In genomic region chr5:179869641-179870402, GRCh38 we compare ENCODE assay signal across 23 cellular contexts. TPM values are rescaled to one million over a fixed set of nuclear protein-coding genes. Genes with fewer than 3 reads are reported as not detected.
A peak's percentile ranks its signal among the peaks of the same experiment; 100 is the strongest.
DNase-seq lines count a peak whose midpoint lies in the region; ATAC-seq and TF ChIP-seq lines count a peak whose summit lies in the region.
"Had no signal": no experiment of that assay in that cellular context is flagged by ENCODE, and none has a peak within 500 bp of the region (broad histone marks: within the 10 kb centered on the region; RNA-seq: fewer than 3 reads in every experiment).

No MANE protein-coding gene starts in this region.

- H3K9ac ChIP-seq in endodermal cell (ENCODE audit: extremely low read depth, low read length, poor library complexity, severe bottlenecking): no peak overlapping the region

- H3K36me3 ChIP-seq in GM23338 (ENCODE audit: insufficient read depth) (no peaks in the 10 kb centered on the region), endodermal cell (ENCODE audit: control insufficient read depth, insufficient read depth, low read length) (peaks cover 47% of the 10 kb centered on the region)
- H3K36me3 ChIP-seq: ovary had no signal

- TF ChIP-seq CTCF in CD14-positive monocyte (IDR thresholded peaks at IDR 0.05) (no peak), GM23338 (conservative IDR thresholded peaks at IDR 0.05; ENCODE audit: low read depth in 2 of 2) (peak in 1 of 2 experiments; percentile 50; a peak in 2 of 4 replicates), endodermal cell (conservative IDR thresholded peaks at IDR 0.05) (peak; percentile 13)

- H3K4me2 ChIP-seq in GM23338: no peak overlapping the region

- H3K9me3 ChIP-seq in endodermal cell (ENCODE audit: control insufficient read depth, low read length): no peaks in the 10 kb centered on the region
- H3K9me3 ChIP-seq: gastrocnemius medialis, MG63, ovary, right atrium auricular region, tibial nerve had no signal

- H3K4me3 ChIP-seq in GM23338: no peak overlapping the region
- no peak overlapping the region for H3K4me3 ChIP-seq in endodermal cell (ENCODE audit: low read length)
- H3K4me3 ChIP-seq: gastrocnemius medialis, MG63, ovary, right atrium auricular region, tibial nerve had no signal

- H3K4me1 ChIP-seq in GM23338 (ENCODE audit: insufficient read depth): no peaks in the 10 kb centered on the region
- no peaks in the 10 kb centered on the region for H3K4me1 ChIP-seq in endodermal cell (ENCODE audit: control insufficient read depth, insufficient read depth, low read length)

- H3K27ac ChIP-seq in GM23338 (ENCODE audit: low read depth) (no peak overlapping the region), endodermal cell (ENCODE audit: low read depth, low read length) (peak overlapping the region; percentile 49)
- H3K27ac ChIP-seq: C4-2B, ovary had no signal

- H3K27me3 ChIP-seq in GM23338 (ENCODE audit: insufficient read depth): no peaks in the 10 kb centered on the region
- H3K27me3 ChIP-seq in endodermal cell (ENCODE audit: control insufficient read depth, insufficient read depth, low read length, poor library complexity, severe bottlenecking): no peaks in the 10 kb centered on the region
- H3K27me3 ChIP-seq: gastrocnemius medialis, MG63, ovary, right atrium auricular region, tibial nerve had no signal

- H4K20me1 ChIP-seq in GM23338 (replicated peaks; ENCODE audit: insufficient read depth): no peaks in the 10 kb centered on the region; the same call in 1 of the 2 replicates

- peaks cover 8% of the 10 kb centered on the region for H3K4me1 Mint-ChIP-seq in CD14-positive monocyte
- peaks cover 10% of the 10 kb centered on the region for H3K4me1 Mint-ChIP-seq in GM23338
- peaks cover 5% of the 10 kb centered on the region for H3K4me1 Mint-ChIP-seq in endodermal cell

- H3K4me3 Mint-ChIP-seq in CD14-positive monocyte (no peak overlapping the region), GM23338 (no peak overlapping the region), endodermal cell (no peak overlapping the region)
- H3K4me3 Mint-ChIP-seq: activated CD4-positive, alpha-beta T cell treated with anti-CD3 and anti-CD28 coated beads for 36 hours; activated naive CD4-positive, alpha-beta T cell treated with anti-CD3 and anti-CD28 coated beads, Interleukin-2, amount 50 U/mL, for 24 hours; natural killer cell treated with Interleukin-12 subunit alpha and Interleukin-12 subunit beta and Interleukin-15 and Interleukin-18, amount 100 ng/mL, for 72 hours; T-helper 2 cell treated with Interferon-gamma antibody and Interleukin-4, amounts not matched to agents 5 μg/mL and 100 μg/mL, for 36 hours had no signal

- DNase-seq in CD14-positive monocyte (ENCODE audit: low spot score) (no peak), GM23338 (ENCODE audit: low spot score) (peak; percentile 33), endodermal cell (no peak), retina (peak; percentile 30), NCI-H748 treated with DMSO at 0.1 percent for 48 hours (lab: John Stamatoyannopoulos, UW) (no peak), GDM1 (lab: John Stamatoyannopoulos, UW) (no peak)
- DNase-seq in activated naive CD4-positive, alpha-beta T cell (lab: John Stamatoyannopoulos, UW): no peak
- DNase-seq: amniotic stem cell; DND-41; NCI-H1105; NCI-H1930; NK-92 treated with Interleukin-12 subunit alpha and Interleukin-12 subunit beta, amount 100 ng/mL, for 24 hours had no signal

- H3K27ac Mint-ChIP-seq in CD14-positive monocyte (peak overlapping the region in 4 of 7 donors; percentile 1 to 50 (median 14)), GM23338 (no peak overlapping the region; the same call in 1 of the 2 replicates), endodermal cell (no peak overlapping the region)
- H3K27ac Mint-ChIP-seq: activated CD4-positive, alpha-beta T cell treated with anti-CD3 and anti-CD28 coated beads for 36 hours; activated naive CD4-positive, alpha-beta T cell treated with anti-CD3 and anti-CD28 coated beads, Interleukin-2, amount 50 U/mL, for 24 hours; activated T-helper 2 cell treated with anti-CD3 and anti-CD28 coated beads, Interferon-gamma antibody, Interleukin-2, Interleukin-4, amounts not matched to agents 10 μg/mL and 5 μg/mL and 100 μg/mL, durations not matched to agents 14 hours and 24 hours and 36 hours; natural killer cell treated with Interleukin-12 subunit alpha and Interleukin-12 subunit beta and Interleukin-15 and Interleukin-18, amount 100 ng/mL, for 72 hours; T-helper 2 cell treated with Interferon-gamma antibody and Interleukin-4, amounts not matched to agents 5 μg/mL and 100 μg/mL, for 36 hours had no signal

- ATAC-seq in GM23338: peak; percentile 24
- ATAC-seq: activated CD4-positive, alpha-beta T cell treated with anti-CD3 and anti-CD28 coated beads for 36 hours; natural killer cell treated with Interleukin-12 subunit alpha and Interleukin-12 subunit beta and Interleukin-15 and Interleukin-18, amount 100 ng/mL, for 72 hours had no signal

- intact Hi-C loops in CD14-positive monocyte (cut with micrococcal nuclease): no loop called here

- no peak overlapping the region for H2AFZ ChIP-seq in GM23338

- peaks cover 8% of the 10 kb centered on the region; the same call in 1 of the 2 replicates for H3F3A ChIP-seq in GM23338 (replicated peaks; ENCODE audit: low read depth)

- H3K9me3 Mint-ChIP-seq in CD14-positive monocyte (no peaks in the 10 kb centered on the region), GM23338 (no peaks in the 10 kb centered on the region), endodermal cell (no peaks in the 10 kb centered on the region)
- H3K9me3 Mint-ChIP-seq: activated naive CD4-positive, alpha-beta T cell treated with anti-CD3 and anti-CD28 coated beads, Interleukin-2, amount 50 U/mL, for 24 hours; activated T-helper 2 cell treated with anti-CD3 and anti-CD28 coated beads, Interferon-gamma antibody, Interleukin-2, Interleukin-4, amounts not matched to agents 10 μg/mL and 5 μg/mL and 100 μg/mL, durations not matched to agents 14 hours and 24 hours and 36 hours; natural killer cell treated with Interleukin-12 subunit alpha and Interleukin-12 subunit beta and Interleukin-15 and Interleukin-18, amount 100 ng/mL, for 72 hours; T-helper 2 cell treated with Interferon-gamma antibody and Interleukin-4, amounts not matched to agents 5 μg/mL and 100 μg/mL, for 36 hours had no signal

- H3K27me3 Mint-ChIP-seq in CD14-positive monocyte (ENCODE audit: low read depth in 3 of 3) (peaks cover 0 to 2% (median 0%) of the 10 kb centered on the region in 3 donors), GM23338 (ENCODE audit: insufficient read depth, low read depth, poor library complexity) (peaks cover 5% of the 10 kb centered on the region), endodermal cell (ENCODE audit: insufficient read depth) (no peaks in the 10 kb centered on the region)
- H3K27me3 Mint-ChIP-seq: activated CD4-positive, alpha-beta T cell treated with anti-CD3 and anti-CD28 coated beads for 36 hours; activated naive CD4-positive, alpha-beta T cell treated with anti-CD3 and anti-CD28 coated beads, Interleukin-2, amount 50 U/mL, for 24 hours; natural killer cell treated with Interleukin-12 subunit alpha and Interleukin-12 subunit beta and Interleukin-15 and Interleukin-18, amount 100 ng/mL, for 72 hours had no signal

- H3K9me2 ChIP-seq in GM23338 (ENCODE audit: insufficient read depth): no peaks in the 10 kb centered on the region

- no peaks in the 10 kb centered on the region for H3K79me2 ChIP-seq in GM23338 (replicated peaks; ENCODE audit: insufficient read depth)

- 92 to 97% methylated on average over 8 to 16 of the region's 16 CpGs for WGBS in endodermal cell (ENCODE audit: insufficient coverage in 1 of 2, insufficient read length in 1 of 2), 2 experiments

- peaks cover 75 to 92% of the 10 kb centered on the region in 2 donors for H3K36me3 Mint-ChIP-seq in CD14-positive monocyte
- H3K36me3 Mint-ChIP-seq in GM23338 (ENCODE audit: low read depth): peaks cover 23% of the 10 kb centered on the region
- peaks cover 53% of the 10 kb centered on the region for H3K36me3 Mint-ChIP-seq in endodermal cell (ENCODE audit: low read depth)
- H3K36me3 Mint-ChIP-seq: natural killer cell treated with Interleukin-12 subunit alpha and Interleukin-12 subunit beta and Interleukin-15 and Interleukin-18, amount 100 ng/mL, for 72 hours had no signal

TF ChIP-seq in GM23338, 12 proteins besides CTCF, POLR2A, EP300 and RAD21 (continues in another document):
- TF ChIP-seq ETS1 (IDR thresholded peaks at IDR 0.05) (no peak), EZH2phosphoT487 (IDR thresholded peaks at IDR 0.05; ENCODE audit: unreplicated experiment) (no peak), ZNF114 (CRISPR knock-in tag; IDR thresholded peaks at IDR 0.05) (no peak), EZH2 (IDR thresholded peaks at IDR 0.05; ENCODE audit: low read depth, unreplicated experiment) (no peak)

RNA-seq across cellular contexts. Expression of gene MRNIP, which starts 11.2 kb away (rescaled TPM):
- polyA plus RNA-seq in CD14-positive monocyte (1 to 10 TPM; 1.2 to 1.4 TPM), GM23338 (2016; fragmentation: Nextera tagmentation; extraction: Ambion mirVana) (18.0 and 18.2 TPM in 2 replicates)
- total RNA-seq in GM23338 (2014; rRNA removed; shearing (Covaris generic)): 29.4 and 34.4 TPM in 2 replicates
- total RNA-seq in endodermal cell: 10 to 100 TPM; 45.8 to 55.3 TPM
- polyA plus RNA-seq in endodermal cell (2013, experiment 1 of 2): 34.7 TPM
- 32.0 TPM for polyA plus RNA-seq in endodermal cell (2013, experiment 2 of 2)

RNA-seq across cellular contexts. Expression of gene TBC1D9B, which starts 37.9 kb away (rescaled TPM):
- 10 to 100 TPM; 13.4 to 26.3 TPM for polyA plus RNA-seq in CD14-positive monocyte
- 34.5 and 38.0 TPM in 2 replicates for total RNA-seq in GM23338 (2014; rRNA removed; shearing (Covaris generic))
- 17.1 and 19.0 TPM in 2 replicates for polyA plus RNA-seq in GM23338 (2016; fragmentation: Nextera tagmentation; extraction: Ambion mirVana)
- 100 to 1,000 TPM; 118 to 127 TPM for total RNA-seq in endodermal cell
- 74.4 TPM for polyA plus RNA-seq in endodermal cell (2013, experiment 1 of 2)
- polyA plus RNA-seq in endodermal cell (2013, experiment 2 of 2): 68.1 TPM

RNA-seq across cellular contexts. Expression of gene SQSTM1, which starts 49.1 kb away (rescaled TPM):
- 100 to 1,000 TPM; 275 to 312 TPM for polyA plus RNA-seq in CD14-positive monocyte
- total RNA-seq in GM23338 (2014; rRNA removed; shearing (Covaris generic)): 83.6 and 92.6 TPM in 2 replicates
- polyA plus RNA-seq in GM23338 (2016; fragmentation: Nextera tagmentation; extraction: Ambion mirVana): 52.5 and 58.0 TPM in 2 replicates
- total RNA-seq in endodermal cell: 100 to 1,000 TPM; 134 to 172 TPM
- 48.3 TPM for polyA plus RNA-seq in endodermal cell (2013, experiment 1 of 2)
- 43.6 TPM for polyA plus RNA-seq in endodermal cell (2013, experiment 2 of 2)

Comparison
In these comparisons a context has a peak if more than half of its experiments do, and no peak if none do; other contexts are left out.
1. DNase-seq: peak in GM23338 (single experiment) and retina (single experiment); none in CD14-positive monocyte (single experiment), endodermal cell (single experiment), activated naive CD4-positive, alpha-beta T cell (0 of 4), NCI-H748 treated with DMSO at 0.1 percent for 48 hours (single experiment) and GDM1 (single experiment).
2. H3K27ac Mint-ChIP-seq: peak in CD14-positive monocyte (4 of 7); none in GM23338 (single experiment) and endodermal cell (single experiment).